Comparison of ENCODE assay signal across 8 cellular contexts in genomic region chr21:37367301-37367757, GRCh38. TPM values are rescaled to one million over a fixed set of nuclear protein-coding genes. Genes with fewer than 3 reads are reported as not detected.
A peak's percentile ranks its signal among the peaks of the same experiment; 100 is the strongest.
DNase-seq lines count a peak whose midpoint lies in the region; ATAC-seq and TF ChIP-seq lines count a peak whose summit lies in the region.

No MANE protein-coding gene starts in this region.

- WGBS in spleen, 5 donors, result 0 to 1% (median 0%) methylated on average over 31 to 75 of the region's 75 CpGs

- H3K27ac ChIP-seq in BLaER1 treated with 17β-estradiol and CSF1 and Interleukin-3, amounts not matched to agents 10 nM and 100 nM, result peak overlapping the region; percentile 100
- peak overlapping the region; percentile 100 for H3K27ac ChIP-seq in left ventricle myocardium inferior (replicated peaks)
- H3K27ac ChIP-seq in spleen, result peak overlapping the region; percentile 99 to 100 (median 100)

- no peaks in the 10 kb centered on the region for H3K27me3 ChIP-seq in BLaER1 treated with 17β-estradiol and CSF1 and Interleukin-3, amounts not matched to agents 10 nM and 100 nM
- H3K27me3 ChIP-seq in HAP-1 (ENCODE audit: low read depth) (no peaks in the 10 kb centered on the region), left ventricle myocardium inferior (ENCODE audit: low read depth) (no peaks in the 10 kb centered on the region), spleen (replicated peaks in 1 of 7) (no peaks in the 10 kb centered on the region)

- H3K36me3 ChIP-seq in BLaER1 treated with 17β-estradiol and CSF1 and Interleukin-3, amounts not matched to agents 10 nM and 100 nM, result no peaks in the 10 kb centered on the region
- H3K36me3 ChIP-seq in HAP-1 (replicated peaks) (peaks cover 3% of the 10 kb centered on the region; the same call in 1 of the 2 replicates), left ventricle myocardium inferior (no peaks in the 10 kb centered on the region), spleen (no peaks in the 10 kb centered on the region)

- H3K9ac ChIP-seq in BLaER1 treated with 17β-estradiol and CSF1 and Interleukin-3, amounts not matched to agents 10 nM and 100 nM, result peak overlapping the region; percentile 100

- TF ChIP-seq CTCF in left ventricle myocardium inferior (IDR thresholded peaks at IDR 0.05; ENCODE audit: borderline replicate concordance) (no peak), spleen (IDR thresholded peaks at IDR 0.05 in 8 of 11, conservative IDR thresholded peaks at IDR 0.05 in 3 of 11) (no peak)

- peak overlapping the region in 8 of 11 experiments; percentile 85 to 95 (median 89); a peak in 12 of 22 replicates for H3K4me2 ChIP-seq in BLaER1 treated with 17β-estradiol and CSF1 and Interleukin-3, amounts not matched to agents 10 nM and 100 nM

- intact Hi-C loops in left ventricle myocardium inferior (cut with micrococcal nuclease), result loop anchor here (10.0 kb wide), 1 partner anchor 103 kb away; the partner anchor contains the start of gene VPS26C
- intact Hi-C loops in spleen (cut with DNase I; ENCODE audit: low total_unique reads), result no loop called here

- ATAC-seq in GM18907 (IDR thresholded peaks at IDR 0.05; ENCODE audit: unreplicated experiment), result no peak

- in situ Hi-C loops in HAP-1 (cut with MboI; ENCODE audit: low sequenced_read_pairs), result no loop called here

- H3K4me3 ChIP-seq in BLaER1 treated with 17β-estradiol and CSF1 and Interleukin-3, amounts not matched to agents 10 nM and 100 nM, result peak overlapping the region; percentile 92 to 100 (median 99)
- H3K4me3 ChIP-seq in HAP-1 (peak overlapping the region; percentile 85), left ventricle myocardium inferior (peak overlapping the region; percentile 79), spleen (peak overlapping the region; percentile 57 to 88 (median 74))

- peaks cover 5 to 51% (median 47%) of the 10 kb centered on the region in 11 experiments; a peak in 21 of 22 replicates for H4K20me1 ChIP-seq in BLaER1 treated with 17β-estradiol and CSF1 and Interleukin-3, amounts not matched to agents 10 nM and 100 nM

- no peak for DNase-seq in HAP-1 (ENCODE audit: low spot score in 2 of 2)
- peak; percentile 38 for DNase-seq in activated CD8-positive, alpha-beta memory T cell treated with anti-CD3 and anti-CD28 coated beads, Interleukin-2, amount 50 U/mL, for 4 hours
- DNase-seq in left ventricle myocardium inferior, result no peak
- peak; percentile 89 for DNase-seq in spleen
- no peak for DNase-seq in SIG-M5 treated with dmso at 0.1 percent for 504 hours (lab: John Stamatoyannopoulos, UW; ENCODE audit: unreplicated experiment)
- DNase-seq in cerebellar cortex (ENCODE audit: low spot score), result no peak

- peaks cover 29 to 47% (median 42%) of the 10 kb centered on the region in 10 experiments for H3K4me1 ChIP-seq in BLaER1 treated with 17β-estradiol and CSF1 and Interleukin-3, amounts not matched to agents 10 nM and 100 nM
- H3K4me1 ChIP-seq in HAP-1, result peaks cover 16% of the 10 kb centered on the region
- peaks cover 62% of the 10 kb centered on the region for H3K4me1 ChIP-seq in left ventricle myocardium inferior
- peaks cover 35 to 59% (median 51%) of the 10 kb centered on the region in 6 donors for H3K4me1 ChIP-seq in spleen

- no peaks in the 10 kb centered on the region for H3K9me3 ChIP-seq in BLaER1 treated with 17β-estradiol and CSF1 and Interleukin-3, amounts not matched to agents 10 nM and 100 nM (replicated peaks in 1 of 11)
- H3K9me3 ChIP-seq in HAP-1, result no peaks in the 10 kb centered on the region
- no peaks in the 10 kb centered on the region for H3K9me3 ChIP-seq in left ventricle myocardium inferior (replicated peaks)
- no peaks in the 10 kb centered on the region for H3K9me3 ChIP-seq in spleen

- no peak for TF ChIP-seq POLR2A in spleen (IDR thresholded peaks at IDR 0.05)

RNA-seq across cellular contexts. Expression of gene DYRK1A, which starts 0.8 kb away (rescaled TPM):
- total RNA-seq in left ventricle myocardium inferior, result 64.6 TPM
- total RNA-seq in spleen, result 100 to 1,000 TPM in 4 of 7 donors, 10 to 100 TPM in 3; 86.9 to 115 (median 101) TPM
- 10 to 100 TPM; 21.9 to 24.4 (median 22.7) TPM for polyA plus RNA-seq in spleen

Comparison
In these comparisons a context has a peak if more than half of its experiments do, and no peak if none do; other contexts are left out.
1. DNase-seq: peak in activated CD8-positive, alpha-beta memory T cell treated with anti-CD3 and anti-CD28 coated beads, Interleukin-2, amount 50 U/mL, for 4 hours (single experiment) and spleen (single experiment); none in HAP-1 (0 of 2), left ventricle myocardium inferior (single experiment), SIG-M5 treated with dmso at 0.1 percent for 504 hours (single experiment) and cerebellar cortex (single experiment).
2. Peak in every context shown above with its lines, with median percentiles within 50 percentile points of each other: H3K27ac ChIP-seq and H3K4me3 ChIP-seq.